11 cellular contexts compared by ENCODE assay signal in genomic region chr7:129095258-129095657, GRCh38. TPM values are rescaled to one million over a fixed set of nuclear protein-coding genes. Genes with fewer than 3 reads are reported as not detected.
DNase-seq lines count a peak whose midpoint lies in the region; ATAC-seq and TF ChIP-seq lines count a peak whose summit lies in the region.
"Had no signal": no experiment of that assay in that cellular context is flagged by ENCODE, and none has a peak within 500 bp of the region (broad histone marks: within the 10 kb centered on the region; RNA-seq: fewer than 3 reads in every experiment).

No MANE protein-coding gene starts in this region.

- H3K27me3 Mint-ChIP-seq in Calu3 (ENCODE audit: unreplicated experiment) = no peaks in the 10 kb centered on the region

- peak; percentile 82 for ATAC-seq in GM18511 (IDR thresholded peaks at IDR 0.05; ENCODE audit: unreplicated experiment)
- peak; percentile 77 for ATAC-seq in GM21367 (IDR thresholded peaks at IDR 0.05; ENCODE audit: unreplicated experiment)
- peak; percentile 71 for ATAC-seq in HG03442 (IDR thresholded peaks at IDR 0.05; ENCODE audit: unreplicated experiment)
- ATAC-seq: left lobe of liver had no signal

- no peak for TF ChIP-seq CTCF in Calu3 (IDR thresholded peaks at IDR 0.05; ENCODE audit: unreplicated experiment)

- intact Hi-C loops in Calu3 (cut with micrococcal nuclease; ENCODE audit: unreplicated experiment) = no loop called here

- DNase-seq in effector CD4-positive, alpha-beta T cell = peak; percentile 4
- DNase-seq in anterior cingulate cortex (lab: John Stamatoyannopoulos, UW) (no peak), GF-D8 (lab: John Stamatoyannopoulos, UW) (no peak), Calu3 (no peak), NCI-H1694 treated with DMSO at 0.1 percent for 48 hours (lab: John Stamatoyannopoulos, UW) (no peak)
- DNase-seq: NCI-H1417; stimulated activated CD4-positive, alpha-beta T cell treated with anti-CD3 and anti-CD28 coated beads, Interleukin-4, amount 100 ng/mL, for 4 hours had no signal

- no peak overlapping the region for H3K27ac Mint-ChIP-seq in Calu3 (ENCODE audit: unreplicated experiment)

- H3K9me3 Mint-ChIP-seq in Calu3 (ENCODE audit: low read depth, unreplicated experiment) = no peaks in the 10 kb centered on the region

- no peak overlapping the region for H3K4me3 Mint-ChIP-seq in Calu3 (ENCODE audit: low read depth, unreplicated experiment)

- no peaks in the 10 kb centered on the region for H3K36me3 Mint-ChIP-seq in Calu3 (ENCODE audit: insufficient read depth, unreplicated experiment)

- CTCF ChIA-PET in Calu3 (lab: Charles Lee) = no interaction called here

- H3K4me1 Mint-ChIP-seq in Calu3 (ENCODE audit: low read depth, unreplicated experiment) = peaks cover under 1% of the 10 kb centered on the region

- no TSS peak for BruUV-seq in Calu3 (replicated peaks; lab: Mats Ljungman, UMichigan)

RNA-seq across cellular contexts. Expression of gene TNPO3, which starts 40.3 kb away (rescaled TPM):
- 43.6 and 47.1 TPM in 2 replicates for total RNA-seq in Calu3 (2022)

RNA-seq across cellular contexts. Expression of gene TSPAN33, which starts 49.2 kb away (rescaled TPM):
- total RNA-seq in Calu3 (2022) = 12.4 and 13.4 TPM in 2 replicates
